ENCODE assay signal across 8 cellular contexts in genomic region chr1:161530671-161531609, GRCh38. TPM values are rescaled to one million over a fixed set of nuclear protein-coding genes. Genes with fewer than 3 reads are reported as not detected.
DNase-seq lines count a peak whose midpoint lies in the region; ATAC-seq and TF ChIP-seq lines count a peak whose summit lies in the region.
"Not testable (repeated sequence)": the region's sequence is repeated elsewhere in the genome, so short reads cannot be mapped to it uniquely, and the experiment has no call there.

No MANE protein-coding gene starts in this region.

- DNase-seq in GM12864 (ENCODE audit: low read depth) (peak; percentile 91), NCI-H1436 treated with DMSO at 0.1 percent for 48 hours (lab: John Stamatoyannopoulos, UW) (peak; percentile 68), T-helper 1 cell (peak; percentile 73 to 95 (median 82)), adrenal gland (peak; percentile 79 to 95 (median 85)), heart left ventricle (peak; percentile 81 to 90 (median 83)), trophoblast cell (peak; percentile 93 to 96), tibial artery (peak; percentile 80 to 88)

- not testable (repeated sequence) for H3K27me3 ChIP-seq in adrenal gland; heart left ventricle; trophoblast cell (ENCODE audit: insufficient read depth, low read length); tibial artery

- H3K4me3 ChIP-seq in GM12864 (ENCODE audit: low read depth, low read length) (peak overlapping the region; percentile 57), adrenal gland (peak overlapping the region in 1 of 4 donors; percentile 48), heart left ventricle (peak overlapping the region; percentile 44 to 97 (median 70)), trophoblast cell (ENCODE audit: low read depth, low read length) (peak overlapping the region; percentile 67), tibial artery (peak overlapping the region; percentile 68 to 81)

- H3K79me2 ChIP-seq in trophoblast cell (ENCODE audit: control insufficient read depth, insufficient read depth, low read length, poor library complexity) = not testable (repeated sequence)

- 1 to 2% (median 1%) methylated on average over 43 to 52 of the region's 56 CpGs for WGBS in adrenal gland, 4 donors
- WGBS in heart left ventricle, 4 donors = 1 to 5% (median 2%) methylated on average over 25 to 53 of the region's 56 CpGs
- no CpG with 5 or more reads among the region's 56 CpGs for WGBS in trophoblast cell (ENCODE audit: extremely low coverage, insufficient coverage, insufficient read length)

- peak overlapping the region; percentile 78 for H2AFZ ChIP-seq in trophoblast cell (ENCODE audit: insufficient read depth, low read length, poor library complexity)

- ATAC-seq in HG02870 (IDR thresholded peaks at IDR 0.05; ENCODE audit: unreplicated experiment) (peak; percentile 67), heart left ventricle (peak; percentile 69 to 89 (median 80))

- H2BK120ac ChIP-seq in trophoblast cell (ENCODE audit: insufficient read depth, low read length, poor library complexity) = not testable (repeated sequence)

- not testable (repeated sequence) for H4K8ac ChIP-seq in trophoblast cell (ENCODE audit: low read depth, low read length)

- H3K18ac ChIP-seq in trophoblast cell (ENCODE audit: low read length) = not testable (repeated sequence)

- H3K4me2 ChIP-seq in trophoblast cell (ENCODE audit: low read length) = peak overlapping the region; percentile 60

- H2AK5ac ChIP-seq in trophoblast cell (ENCODE audit: low read length) = not testable (repeated sequence)

- H3K4ac ChIP-seq in trophoblast cell (ENCODE audit: low read depth, low read length) = not testable (repeated sequence)

- peak overlapping the region; percentile 37 for H3K14ac ChIP-seq in trophoblast cell (ENCODE audit: low read length)

- not testable (repeated sequence) for H3K36me3 ChIP-seq in adrenal gland (replicated peaks in 1 of 2); heart left ventricle; trophoblast cell (ENCODE audit: control insufficient read depth in 1 of 2, insufficient read depth in 2 of 2, low read length in 2 of 2); tibial artery

- H3K9ac ChIP-seq in trophoblast cell (ENCODE audit: low read length) = not testable (repeated sequence)

- peaks cover 0 to 11% of the 10 kb centered on the region in 2 donors for H3K4me1 ChIP-seq in adrenal gland (replicated peaks in 1 of 2)
- H3K4me1 ChIP-seq in heart left ventricle = peaks cover 0 to 29% (median 2%) of the 10 kb centered on the region in 12 donors
- H3K4me1 ChIP-seq in trophoblast cell (ENCODE audit: control insufficient read depth in 1 of 2, insufficient read depth in 2 of 2, low read length in 2 of 2) = not testable (repeated sequence)
- H3K4me1 ChIP-seq in tibial artery = peaks cover 0 to 23% (median 5%) of the 10 kb centered on the region in 4 donors

- not testable (repeated sequence) for H2BK12ac ChIP-seq in trophoblast cell (ENCODE audit: low read length)

- H3K23ac ChIP-seq in trophoblast cell (ENCODE audit: low read length) = not testable (repeated sequence)

- H3K27ac ChIP-seq in adrenal gland = peak overlapping the region; percentile 60 to 95 (median 78)
- peak overlapping the region in 11 of 12 donors; percentile 62 to 96 (median 73) for H3K27ac ChIP-seq in heart left ventricle
- not testable (repeated sequence) for H3K27ac ChIP-seq in trophoblast cell (ENCODE audit: low read depth, low read length)
- peak overlapping the region; percentile 92 for H3K27ac ChIP-seq in tibial artery

- not testable (repeated sequence) for H2BK5ac ChIP-seq in trophoblast cell (ENCODE audit: low read depth, low read length, poor library complexity)

- intact Hi-C loops in adrenal gland (cut with DNase I); heart left ventricle (cut with DNase I); tibial artery (cut with DNase I; ENCODE audit: low total_unique reads): not testable (repeated sequence)

- H3K9me3 ChIP-seq in adrenal gland (replicated peaks in 1 of 3); heart left ventricle; trophoblast cell (ENCODE audit: insufficient read depth, low read depth, low read length); tibial artery: not testable (repeated sequence)

- not testable (repeated sequence) for TF ChIP-seq CTCF in GM12864 (IDR thresholded peaks at IDR 0.05; ENCODE audit: low read depth, low read length, missing control alignments); adrenal gland (IDR thresholded peaks at IDR 0.05); heart left ventricle (IDR thresholded peaks at IDR 0.05); tibial artery (IDR thresholded peaks at IDR 0.05)

- not testable (repeated sequence) for H4K12ac ChIP-seq in trophoblast cell (ENCODE audit: low read depth, low read length)

- H4K91ac ChIP-seq in trophoblast cell (ENCODE audit: low read depth, low read length) = not testable (repeated sequence)

- TF ChIP-seq POLR2A in adrenal gland (IDR thresholded peaks at IDR 0.05) = peak in 1 of 2 donors; percentile 17
- peak in 1 of 2 donors; percentile 17 for TF ChIP-seq POLR2A in heart left ventricle (IDR thresholded peaks at IDR 0.05)

- not testable (repeated sequence) for H3K79me1 ChIP-seq in trophoblast cell (ENCODE audit: low read length)

RNA-seq across cellular contexts. Expression of gene HSPA6, which starts 6.6 kb away (rescaled TPM):
- total RNA-seq in adrenal gland (1 to 10 TPM; 2.2 to 8.0 (median 3.7) TPM), heart left ventricle (1 to 10 TPM in 3 of 9 donors, under 1 TPM in 6; 0.27 to 5.9 (median 0.93) TPM)
- polyA plus RNA-seq in adrenal gland (10 to 100 TPM in 1 of 3 donors, 1 to 10 TPM in 1, under 1 TPM in 1; 0.92 to 12.8 (median 4.7) TPM), heart left ventricle (1 to 10 TPM in 1 of 2 donors, under 1 TPM in 1; 0.65 to 1.3 TPM)
- 2.1 and 2.6 TPM in 2 replicates for polyA plus RNA-seq in trophoblast cell (2013)

RNA-seq across cellular contexts. Expression of gene FCGR3A, which starts 18.7 kb away (rescaled TPM):
- total RNA-seq in adrenal gland (100 to 1,000 TPM in 6 of 8 donors, 10 to 100 TPM in 2; 19.0 to 184 (median 125) TPM), heart left ventricle (100 to 1,000 TPM in 1 of 9 donors, 10 to 100 TPM in 3, 1 to 10 TPM in 5; 1.8 to 204 (median 9.2) TPM)
- polyA plus RNA-seq in adrenal gland (100 to 1,000 TPM in 1 of 3 donors, 10 to 100 TPM in 2; 18.1 to 103 (median 30.1) TPM), heart left ventricle (1 to 10 TPM; 3.2 to 9.9 TPM)
- 0.01 and 0.04 TPM in 2 replicates for polyA plus RNA-seq in trophoblast cell (2013)

RNA-seq across cellular contexts. Expression of gene FCGR2A, which starts 25.7 kb away (rescaled TPM):
- 100 to 1,000 TPM in 5 of 8 donors, 10 to 100 TPM in 3; 31.2 to 120 (median 109) TPM for total RNA-seq in adrenal gland
- 10 to 100 TPM; 21.2 to 72.5 (median 23.7) TPM for polyA plus RNA-seq in adrenal gland
- 100 to 1,000 TPM in 1 of 9 donors, 10 to 100 TPM in 7, 1 to 10 TPM in 1; 9.7 to 131 (median 11.7) TPM for total RNA-seq in heart left ventricle
- polyA plus RNA-seq in heart left ventricle = 10 to 100 TPM in 1 of 2 donors, 1 to 10 TPM in 1; 5.2 to 11.4 TPM
- 0.01 and 0.07 TPM in 2 replicates for polyA plus RNA-seq in trophoblast cell (2013)
